1 cellular context compared by ENCODE assay signal in the genomic region with DNA sequence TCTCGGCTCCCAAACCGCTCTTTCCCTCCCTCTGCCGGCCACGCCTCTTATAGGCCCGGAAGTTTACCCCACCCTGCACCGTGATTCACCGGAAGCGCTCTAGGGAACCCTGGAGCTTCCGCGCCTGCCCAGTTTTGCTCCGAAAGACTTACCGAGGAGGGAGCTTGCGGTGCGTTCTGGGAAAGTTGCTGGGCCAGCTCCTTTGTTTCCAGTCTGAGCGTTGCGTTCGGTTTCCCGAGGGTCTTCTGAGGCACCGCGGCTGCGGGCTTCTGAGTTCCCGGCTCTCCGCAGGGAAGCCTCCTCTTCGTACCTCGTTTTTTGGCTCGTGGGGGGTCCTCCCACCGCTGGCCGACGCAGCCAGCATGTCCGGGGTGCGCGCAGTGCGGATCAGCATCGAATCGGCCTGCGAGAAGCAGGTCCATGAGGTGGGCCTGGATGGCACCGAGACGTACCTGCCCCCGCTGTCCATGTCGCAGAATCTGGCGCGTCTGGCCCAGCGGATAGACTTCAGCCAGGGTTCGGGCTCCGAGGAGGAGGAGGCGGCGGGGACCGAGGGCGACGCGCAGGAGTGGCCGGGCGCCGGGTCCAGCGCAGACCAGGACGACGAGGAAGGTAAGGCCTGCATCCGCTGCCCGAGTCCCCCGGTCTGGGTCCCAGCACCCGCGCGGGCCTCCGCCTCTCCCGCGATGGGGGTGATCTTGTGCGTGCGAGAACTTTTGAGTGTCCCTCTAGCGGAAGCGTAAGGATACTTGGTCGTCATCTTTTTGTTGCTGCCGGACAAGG.
A peak's percentile ranks its signal among the peaks of the same experiment; 100 is the strongest.
TF ChIP-seq lines count a peak whose summit lies in the region.

A gene with protein sequence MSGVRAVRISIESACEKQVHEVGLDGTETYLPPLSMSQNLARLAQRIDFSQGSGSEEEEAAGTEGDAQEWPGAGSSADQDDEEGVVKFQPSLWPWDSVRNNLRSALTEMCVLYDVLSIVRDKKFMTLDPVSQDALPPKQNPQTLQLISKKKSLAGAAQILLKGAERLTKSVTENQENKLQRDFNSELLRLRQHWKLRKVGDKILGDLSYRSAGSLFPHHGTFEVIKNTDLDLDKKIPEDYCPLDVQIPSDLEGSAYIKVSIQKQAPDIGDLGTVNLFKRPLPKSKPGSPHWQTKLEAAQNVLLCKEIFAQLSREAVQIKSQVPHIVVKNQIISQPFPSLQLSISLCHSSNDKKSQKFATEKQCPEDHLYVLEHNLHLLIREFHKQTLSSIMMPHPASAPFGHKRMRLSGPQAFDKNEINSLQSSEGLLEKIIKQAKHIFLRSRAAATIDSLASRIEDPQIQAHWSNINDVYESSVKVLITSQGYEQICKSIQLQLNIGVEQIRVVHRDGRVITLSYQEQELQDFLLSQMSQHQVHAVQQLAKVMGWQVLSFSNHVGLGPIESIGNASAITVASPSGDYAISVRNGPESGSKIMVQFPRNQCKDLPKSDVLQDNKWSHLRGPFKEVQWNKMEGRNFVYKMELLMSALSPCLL (plus strand): TSS at position 131 of the 783 bp plus-strand sequence. CDS start 232 bp downstream, at position 363.

TF ChIP-seq in HepG2, 621 proteins besides CTCF, POLR2A, EP300 and RAD21 (continued from another document and continues in another):
- TF ChIP-seq, protein P1, sequence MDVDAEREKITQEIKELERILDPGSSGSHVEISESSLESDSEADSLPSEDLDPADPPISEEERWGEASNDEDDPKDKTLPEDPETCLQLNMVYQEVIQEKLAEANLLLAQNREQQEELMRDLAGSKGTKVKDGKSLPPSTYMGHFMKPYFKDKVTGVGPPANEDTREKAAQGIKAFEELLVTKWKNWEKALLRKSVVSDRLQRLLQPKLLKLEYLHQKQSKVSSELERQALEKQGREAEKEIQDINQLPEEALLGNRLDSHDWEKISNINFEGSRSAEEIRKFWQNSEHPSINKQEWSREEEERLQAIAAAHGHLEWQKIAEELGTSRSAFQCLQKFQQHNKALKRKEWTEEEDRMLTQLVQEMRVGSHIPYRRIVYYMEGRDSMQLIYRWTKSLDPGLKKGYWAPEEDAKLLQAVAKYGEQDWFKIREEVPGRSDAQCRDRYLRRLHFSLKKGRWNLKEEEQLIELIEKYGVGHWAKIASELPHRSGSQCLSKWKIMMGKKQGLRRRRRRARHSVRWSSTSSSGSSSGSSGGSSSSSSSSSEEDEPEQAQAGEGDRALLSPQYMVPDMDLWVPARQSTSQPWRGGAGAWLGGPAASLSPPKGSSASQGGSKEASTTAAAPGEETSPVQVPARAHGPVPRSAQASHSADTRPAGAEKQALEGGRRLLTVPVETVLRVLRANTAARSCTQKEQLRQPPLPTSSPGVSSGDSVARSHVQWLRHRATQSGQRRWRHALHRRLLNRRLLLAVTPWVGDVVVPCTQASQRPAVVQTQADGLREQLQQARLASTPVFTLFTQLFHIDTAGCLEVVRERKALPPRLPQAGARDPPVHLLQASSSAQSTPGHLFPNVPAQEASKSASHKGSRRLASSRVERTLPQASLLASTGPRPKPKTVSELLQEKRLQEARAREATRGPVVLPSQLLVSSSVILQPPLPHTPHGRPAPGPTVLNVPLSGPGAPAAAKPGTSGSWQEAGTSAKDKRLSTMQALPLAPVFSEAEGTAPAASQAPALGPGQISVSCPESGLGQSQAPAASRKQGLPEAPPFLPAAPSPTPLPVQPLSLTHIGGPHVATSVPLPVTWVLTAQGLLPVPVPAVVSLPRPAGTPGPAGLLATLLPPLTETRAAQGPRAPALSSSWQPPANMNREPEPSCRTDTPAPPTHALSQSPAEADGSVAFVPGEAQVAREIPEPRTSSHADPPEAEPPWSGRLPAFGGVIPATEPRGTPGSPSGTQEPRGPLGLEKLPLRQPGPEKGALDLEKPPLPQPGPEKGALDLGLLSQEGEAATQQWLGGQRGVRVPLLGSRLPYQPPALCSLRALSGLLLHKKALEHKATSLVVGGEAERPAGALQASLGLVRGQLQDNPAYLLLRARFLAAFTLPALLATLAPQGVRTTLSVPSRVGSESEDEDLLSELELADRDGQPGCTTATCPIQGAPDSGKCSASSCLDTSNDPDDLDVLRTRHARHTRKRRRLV (CRISPR knock-in tag; IDR thresholded peaks at IDR 0.05) = 0 out of 2 replicates have a peak, but pooled peaks have one; percentile 76
- TF ChIP-seq TBX2 (CRISPR knock-in tag; IDR thresholded peaks at IDR 0.05; ENCODE audit: borderline replicate concordance) (peak; percentile 33), ZNF883 (CRISPR knock-in tag; IDR thresholded peaks at IDR 0.05; ENCODE audit: not compliant biosample characterization) (peak; percentile 55), YEATS2 (CRISPR knock-in tag; IDR thresholded peaks at IDR 0.05; ENCODE audit: borderline replicate concordance) (peak; percentile 87), ZBTB20 (CRISPR knock-in tag; IDR thresholded peaks at IDR 0.05; ENCODE audit: borderline replicate concordance, low read depth) (peak; percentile 75; the same call in 1 of the 2 replicates), ZMYM4 (CRISPR knock-in tag; IDR thresholded peaks at IDR 0.05) (peak; percentile 65; the same call in 1 of the 2 replicates), ZNF256 (CRISPR knock-in tag; conservative IDR thresholded peaks at IDR 0.05) (no peak), SOX13 (IDR thresholded peaks at IDR 0.05) (no peak), SOX13 (CRISPR knock-in tag; conservative IDR thresholded peaks at IDR 0.05 in 1 of 2, IDR thresholded peaks at IDR 0.05 in 1 of 2) (peak in 1 of 2 experiments; percentile 18; a peak in 1 of 4 replicates), ZNF724P (CRISPR knock-in tag; IDR thresholded peaks at IDR 0.05; ENCODE audit: borderline replicate concordance) (0 out of 2 replicates have a peak, but pooled peaks have one; percentile 48), ZFP41 (CRISPR knock-in tag; IDR thresholded peaks at IDR 0.05; ENCODE audit: borderline replicate concordance) (peak; percentile 65; the same call in 1 of the 2 replicates), POLR2AphosphoS5 (IDR thresholded peaks at IDR 0.05; ENCODE audit: low read depth, low read length) (peak; percentile 99), ZNF235 (CRISPR knock-in tag; IDR thresholded peaks at IDR 0.05; ENCODE audit: borderline replicate concordance) (0 out of 2 replicates have a peak, but pooled peaks have one; percentile 25), KMT2B (CRISPR knock-in tag; IDR thresholded peaks at IDR 0.05) (peak; percentile 76), EEA1 (CRISPR knock-in tag; IDR thresholded peaks at IDR 0.05; ENCODE audit: borderline replicate concordance) (peak; percentile 88; the same call in 1 of the 2 replicates), ZNF205 (CRISPR knock-in tag; IDR thresholded peaks at IDR 0.05) (peak; percentile 23; the same call in 1 of the 2 replicates), MXD4 (CRISPR knock-in tag; IDR thresholded peaks at IDR 0.05) (no peak; the same call in 1 of the 2 replicates), ZNF589 (CRISPR knock-in tag; conservative IDR thresholded peaks at IDR 0.05) (no peak), KLF16 (CRISPR knock-in tag; IDR thresholded peaks at IDR 0.05) (peak; percentile 54 to 75; a peak in 2 of 4 replicates)
- TF ChIP-seq, protein P2, sequence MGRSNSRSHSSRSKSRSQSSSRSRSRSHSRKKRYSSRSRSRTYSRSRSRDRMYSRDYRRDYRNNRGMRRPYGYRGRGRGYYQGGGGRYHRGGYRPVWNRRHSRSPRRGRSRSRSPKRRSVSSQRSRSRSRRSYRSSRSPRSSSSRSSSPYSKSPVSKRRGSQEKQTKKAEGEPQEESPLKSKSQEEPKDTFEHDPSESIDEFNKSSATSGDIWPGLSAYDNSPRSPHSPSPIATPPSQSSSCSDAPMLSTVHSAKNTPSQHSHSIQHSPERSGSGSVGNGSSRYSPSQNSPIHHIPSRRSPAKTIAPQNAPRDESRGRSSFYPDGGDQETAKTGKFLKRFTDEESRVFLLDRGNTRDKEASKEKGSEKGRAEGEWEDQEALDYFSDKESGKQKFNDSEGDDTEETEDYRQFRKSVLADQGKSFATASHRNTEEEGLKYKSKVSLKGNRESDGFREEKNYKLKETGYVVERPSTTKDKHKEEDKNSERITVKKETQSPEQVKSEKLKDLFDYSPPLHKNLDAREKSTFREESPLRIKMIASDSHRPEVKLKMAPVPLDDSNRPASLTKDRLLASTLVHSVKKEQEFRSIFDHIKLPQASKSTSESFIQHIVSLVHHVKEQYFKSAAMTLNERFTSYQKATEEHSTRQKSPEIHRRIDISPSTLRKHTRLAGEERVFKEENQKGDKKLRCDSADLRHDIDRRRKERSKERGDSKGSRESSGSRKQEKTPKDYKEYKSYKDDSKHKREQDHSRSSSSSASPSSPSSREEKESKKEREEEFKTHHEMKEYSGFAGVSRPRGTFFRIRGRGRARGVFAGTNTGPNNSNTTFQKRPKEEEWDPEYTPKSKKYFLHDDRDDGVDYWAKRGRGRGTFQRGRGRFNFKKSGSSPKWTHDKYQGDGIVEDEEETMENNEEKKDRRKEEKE (IDR thresholded peaks at IDR 0.05) = no peak
- TF ChIP-seq, protein P3, sequence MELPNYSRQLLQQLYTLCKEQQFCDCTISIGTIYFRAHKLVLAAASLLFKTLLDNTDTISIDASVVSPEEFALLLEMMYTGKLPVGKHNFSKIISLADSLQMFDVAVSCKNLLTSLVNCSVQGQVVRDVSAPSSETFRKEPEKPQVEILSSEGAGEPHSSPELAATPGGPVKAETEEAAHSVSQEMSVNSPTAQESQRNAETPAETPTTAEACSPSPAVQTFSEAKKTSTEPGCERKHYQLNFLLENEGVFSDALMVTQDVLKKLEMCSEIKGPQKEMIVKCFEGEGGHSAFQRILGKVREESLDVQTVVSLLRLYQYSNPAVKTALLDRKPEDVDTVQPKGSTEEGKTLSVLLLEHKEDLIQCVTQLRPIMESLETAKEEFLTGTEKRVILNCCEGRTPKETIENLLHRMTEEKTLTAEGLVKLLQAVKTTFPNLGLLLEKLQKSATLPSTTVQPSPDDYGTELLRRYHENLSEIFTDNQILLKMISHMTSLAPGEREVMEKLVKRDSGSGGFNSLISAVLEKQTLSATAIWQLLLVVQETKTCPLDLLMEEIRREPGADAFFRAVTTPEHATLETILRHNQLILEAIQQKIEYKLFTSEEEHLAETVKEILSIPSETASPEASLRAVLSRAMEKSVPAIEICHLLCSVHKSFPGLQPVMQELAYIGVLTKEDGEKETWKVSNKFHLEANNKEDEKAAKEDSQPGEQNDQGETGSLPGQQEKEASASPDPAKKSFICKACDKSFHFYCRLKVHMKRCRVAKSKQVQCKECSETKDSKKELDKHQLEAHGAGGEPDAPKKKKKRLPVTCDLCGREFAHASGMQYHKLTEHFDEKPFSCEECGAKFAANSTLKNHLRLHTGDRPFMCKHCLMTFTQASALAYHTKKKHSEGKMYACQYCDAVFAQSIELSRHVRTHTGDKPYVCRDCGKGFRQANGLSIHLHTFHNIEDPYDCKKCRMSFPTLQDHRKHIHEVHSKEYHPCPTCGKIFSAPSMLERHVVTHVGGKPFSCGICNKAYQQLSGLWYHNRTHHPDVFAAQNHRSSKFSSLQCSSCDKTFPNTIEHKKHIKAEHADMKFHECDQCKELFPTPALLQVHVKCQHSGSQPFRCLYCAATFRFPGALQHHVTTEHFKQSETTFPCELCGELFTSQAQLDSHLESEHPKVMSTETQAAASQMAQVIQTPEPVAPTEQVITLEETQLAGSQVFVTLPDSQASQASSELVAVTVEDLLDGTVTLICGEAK (IDR thresholded peaks at IDR 0.05) = peak; percentile 61
- TF ChIP-seq, protein P3 (CRISPR knock-in tag; IDR thresholded peaks at IDR 0.05) = no peak
- TF ChIP-seq, protein P4, sequence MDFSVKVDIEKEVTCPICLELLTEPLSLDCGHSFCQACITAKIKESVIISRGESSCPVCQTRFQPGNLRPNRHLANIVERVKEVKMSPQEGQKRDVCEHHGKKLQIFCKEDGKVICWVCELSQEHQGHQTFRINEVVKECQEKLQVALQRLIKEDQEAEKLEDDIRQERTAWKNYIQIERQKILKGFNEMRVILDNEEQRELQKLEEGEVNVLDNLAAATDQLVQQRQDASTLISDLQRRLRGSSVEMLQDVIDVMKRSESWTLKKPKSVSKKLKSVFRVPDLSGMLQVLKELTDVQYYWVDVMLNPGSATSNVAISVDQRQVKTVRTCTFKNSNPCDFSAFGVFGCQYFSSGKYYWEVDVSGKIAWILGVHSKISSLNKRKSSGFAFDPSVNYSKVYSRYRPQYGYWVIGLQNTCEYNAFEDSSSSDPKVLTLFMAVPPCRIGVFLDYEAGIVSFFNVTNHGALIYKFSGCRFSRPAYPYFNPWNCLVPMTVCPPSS (IDR thresholded peaks at IDR 0.05) = no peak
- TF ChIP-seq, protein P5, sequence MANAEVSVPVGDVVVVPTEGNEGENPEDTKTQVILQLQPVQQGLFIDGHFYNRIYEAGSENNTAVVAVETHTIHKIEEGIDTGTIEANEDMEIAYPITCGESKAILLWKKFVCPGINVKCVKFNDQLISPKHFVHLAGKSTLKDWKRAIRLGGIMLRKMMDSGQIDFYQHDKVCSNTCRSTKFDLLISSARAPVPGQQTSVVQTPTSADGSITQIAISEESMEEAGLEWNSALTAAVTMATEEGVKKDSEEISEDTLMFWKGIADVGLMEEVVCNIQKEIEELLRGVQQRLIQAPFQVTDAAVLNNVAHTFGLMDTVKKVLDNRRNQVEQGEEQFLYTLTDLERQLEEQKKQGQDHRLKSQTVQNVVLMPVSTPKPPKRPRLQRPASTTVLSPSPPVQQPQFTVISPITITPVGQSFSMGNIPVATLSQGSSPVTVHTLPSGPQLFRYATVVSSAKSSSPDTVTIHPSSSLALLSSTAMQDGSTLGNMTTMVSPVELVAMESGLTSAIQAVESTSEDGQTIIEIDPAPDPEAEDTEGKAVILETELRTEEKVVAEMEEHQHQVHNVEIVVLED (CRISPR knock-in tag; IDR thresholded peaks at IDR 0.05; ENCODE audit: borderline replicate concordance) = peak; percentile 52; the same call in 1 of the 2 replicates
- TF ChIP-seq, protein P6, sequence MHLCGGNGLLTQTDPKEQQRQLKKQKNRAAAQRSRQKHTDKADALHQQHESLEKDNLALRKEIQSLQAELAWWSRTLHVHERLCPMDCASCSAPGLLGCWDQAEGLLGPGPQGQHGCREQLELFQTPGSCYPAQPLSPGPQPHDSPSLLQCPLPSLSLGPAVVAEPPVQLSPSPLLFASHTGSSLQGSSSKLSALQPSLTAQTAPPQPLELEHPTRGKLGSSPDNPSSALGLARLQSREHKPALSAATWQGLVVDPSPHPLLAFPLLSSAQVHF (CRISPR knock-in tag; IDR thresholded peaks at IDR 0.05) = peak; percentile 75
